In the genomic region with DNA sequence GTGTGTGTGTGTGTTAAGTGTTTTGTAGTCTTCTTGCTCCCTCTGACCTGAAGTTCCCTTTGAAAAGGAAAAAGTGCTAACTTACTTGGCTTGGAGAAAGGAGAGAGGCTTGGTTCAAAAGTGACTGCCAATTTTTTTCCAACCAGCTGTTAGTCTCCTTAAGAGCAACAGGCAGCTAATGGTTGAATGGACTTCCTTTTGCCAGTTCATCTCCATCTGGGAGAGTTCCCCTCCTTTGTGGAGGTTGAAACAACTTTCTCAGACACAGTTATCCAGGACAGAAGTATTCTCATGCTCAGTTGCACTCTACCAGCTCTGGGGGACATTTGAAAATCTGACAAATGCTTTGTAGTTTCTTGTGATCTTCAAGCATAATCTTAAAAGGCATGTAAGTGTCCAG, we compare ENCODE assay signal across 10 cellular contexts. TPM values are rescaled to one million over a fixed set of nuclear protein-coding genes. Genes with fewer than 3 reads are reported as not detected.
DNase-seq lines count a peak whose midpoint lies in the region; ATAC-seq, FAIRE-seq and TF ChIP-seq lines count a peak whose summit lies in the region.
"Had no signal": no experiment of that assay in that cellular context is flagged by ENCODE, and none has a peak within 500 bp of the region (broad histone marks: within the 10 kb centered on the region; RNA-seq: fewer than 3 reads in every experiment).

No MANE protein-coding gene starts in this region.

- SMC1A ChIA-PET in GM12878 (lab: Charles Lee; ENCODE audit: uncharacterized antibody, unreplicated experiment), result interaction anchor here (0.9 to 14.8 kb wide), 6 partner anchors 12 to 75 kb away, joined by 3 to 299 read pairs (median 9); no protein-coding TSS in a partner anchor

- ATAC-seq in CD4-positive, alpha-beta T cell (ENCODE audit: poor library complexity), result no peak
- ATAC-seq in GM12878 (no peak), GM21825 (IDR thresholded peaks at IDR 0.05; ENCODE audit: unreplicated experiment) (no peak), HG03378 (IDR thresholded peaks at IDR 0.05; ENCODE audit: unreplicated experiment) (no peak), GM18909 (IDR thresholded peaks at IDR 0.05; ENCODE audit: poor library complexity, unreplicated experiment) (no peak)
- no peak for ATAC-seq in naive thymus-derived CD4-positive, alpha-beta T cell

- FAIRE-seq in GM12878 (lab: Jason Lieb, UNC), result no peak
- FAIRE-seq: endometrium had no signal

- H3K4me1 ChIP-seq in GM23248 (ENCODE audit: insufficient read depth) (peaks cover 35% of the 10 kb centered on the region), GM12878 (ENCODE audit: control insufficient read depth, insufficient read depth, low read length) (peaks cover 52% of the 10 kb centered on the region)
- peaks cover 33 to 46% of the 10 kb centered on the region in 2 donors for H3K4me1 ChIP-seq in naive thymus-derived CD4-positive, alpha-beta T cell (ENCODE audit: control insufficient read depth in 2 of 2, insufficient read depth in 2 of 2, low read length in 2 of 2)

- intact Hi-C loops in CD4-positive, alpha-beta T cell (cut with DNase I, micrococcal nuclease), result loop anchor here in 1 of 2 experiments (5.0 kb wide), 1 partner anchor 141 kb away; no protein-coding TSS in a partner anchor
- intact Hi-C loops in GM12878 (cut with micrococcal nuclease; ENCODE audit: unreplicated experiment), result loop anchor here (5.0 to 10.0 kb wide), 4 partner anchors 154 to 1094 kb away; a partner anchor contains a TSS
- intact Hi-C loops in naive thymus-derived CD4-positive, alpha-beta T cell (cut with micrococcal nuclease), result loop anchor here (5.0 kb wide), 3 partner anchors 34 to 206 kb away; no protein-coding TSS in a partner anchor

- no peaks in the 10 kb centered on the region for H3K36me3 ChIP-seq in GM23248 (ENCODE audit: low read depth)
- no peaks in the 10 kb centered on the region for H3K36me3 ChIP-seq in GM12878 (ENCODE audit: control insufficient read depth in 2 of 2, insufficient read depth in 2 of 2, low read length in 1 of 2)
- peaks cover 16 to 36% (median 19%) of the 10 kb centered on the region in 3 experiments for H3K36me3 ChIP-seq in naive thymus-derived CD4-positive, alpha-beta T cell (ENCODE audit: control insufficient read depth in 2 of 3, insufficient read depth in 3 of 3, low read length in 3 of 3)

- in situ Hi-C loops in GM23248 (cut with MboI), result no loop called here
- in situ Hi-C loops in GM12878 (cut with MboI), result no loop called here

- H3K27me3 ChIP-seq in CD4-positive, alpha-beta T cell (ENCODE audit: control insufficient read depth, insufficient read depth, low read length), result no peaks in the 10 kb centered on the region
- H3K27me3 ChIP-seq in GM23248 (replicated peaks; ENCODE audit: insufficient read depth) (no peaks in the 10 kb centered on the region), GM12878 (replicated peaks in 1 of 2; ENCODE audit: control insufficient read depth in 2 of 2, insufficient read depth in 2 of 2, low read length in 1 of 2) (no peaks in the 10 kb centered on the region)
- H3K27me3 ChIP-seq in naive thymus-derived CD4-positive, alpha-beta T cell (ENCODE audit: control insufficient read depth in 2 of 2, insufficient read depth in 2 of 2, low read length in 2 of 2), result no peaks in the 10 kb centered on the region

- POLR2A ChIA-PET in CD4-positive, alpha-beta T cell (lab: Charles Lee), result interaction anchor here (0.6 to 19.0 kb wide), 8 partner anchors 12 to 87 kb away, joined by 3 to 1043 read pairs (median 37); no protein-coding TSS in a partner anchor
- POLR2A ChIA-PET in GM12878 (lab: Charles Lee), result interaction anchor here (1.0 to 1.5 kb wide), 4 partner anchors 10 to 22 kb away, joined by 3 to 7 read pairs (median 4); no protein-coding TSS in a partner anchor
- POLR2A ChIA-PET in naive thymus-derived CD4-positive, alpha-beta T cell (lab: Charles Lee), result interaction anchor here (0.8 to 19.0 kb wide), 7 partner anchors 21 to 83 kb away, joined by 3 to 1484 read pairs (median 94); no protein-coding TSS in a partner anchor

- H3K9me3 Mint-ChIP-seq in CD4-positive, alpha-beta T cell, result peaks cover 4% of the 10 kb centered on the region
- H3K9me3 Mint-ChIP-seq in naive thymus-derived CD4-positive, alpha-beta T cell, result peaks cover 0 to 8% (median 0%) of the 10 kb centered on the region in 11 donors

- H2AFZ ChIP-seq in GM23248 (no peak overlapping the region), GM12878 (ENCODE audit: control insufficient read depth, low read depth, low read length) (no peak overlapping the region)

- H3K36me3 Mint-ChIP-seq in CD4-positive, alpha-beta T cell (ENCODE audit: low read depth), result peaks cover 98% of the 10 kb centered on the region
- H3K36me3 Mint-ChIP-seq in naive thymus-derived CD4-positive, alpha-beta T cell, result peaks cover 25 to 79% (median 71%) of the 10 kb centered on the region in 5 donors

- H3K4me3 Mint-ChIP-seq in CD4-positive, alpha-beta T cell, result peak overlapping the region; percentile 97
- peak overlapping the region; percentile 89 to 100 (median 98) for H3K4me3 Mint-ChIP-seq in naive thymus-derived CD4-positive, alpha-beta T cell

- RAD21 ChIA-PET in GM12878 (lab: Charles Lee; ENCODE audit: unreplicated experiment), result interaction anchor here (0.8 to 10.1 kb wide), 7 partner anchors 19 to 86 kb away, joined by 3 to 123 read pairs (median 5); no protein-coding TSS in a partner anchor

- H3K9ac ChIP-seq in GM23248 (no peak overlapping the region), GM12878 (ENCODE audit: control insufficient read depth, insufficient read depth, low read length) (peak overlapping the region; percentile 54)

- peaks cover 59% of the 10 kb centered on the region for H3K4me1 Mint-ChIP-seq in CD4-positive, alpha-beta T cell (ENCODE audit: low read depth)
- H3K4me1 Mint-ChIP-seq in naive thymus-derived CD4-positive, alpha-beta T cell, result peaks cover 40 to 58% (median 52%) of the 10 kb centered on the region in 7 donors

- CTCF ChIA-PET in CD4-positive, alpha-beta T cell (lab: Charles Lee), result interaction anchor here (0.5 to 1.1 kb wide), 4 partner anchors 21 to 86 kb away, joined by 3 to 5 read pairs (median 4); no protein-coding TSS in a partner anchor
- CTCF ChIA-PET in GM12878 (lab: Yijun Ruan, JAX), result interaction anchor here (0.6 to 13.0 kb wide), 8 partner anchors 9 to 156 kb away, joined by 3 to 376 read pairs (median 3); no protein-coding TSS in a partner anchor
- CTCF ChIA-PET in naive thymus-derived CD4-positive, alpha-beta T cell (lab: Charles Lee), result interaction anchor here (0.7 to 11.7 kb wide), 3 partner anchors 20 to 60 kb away, joined by 3 to 293 read pairs (median 6); no protein-coding TSS in a partner anchor

- no peak for DNase-seq in CD4-positive, alpha-beta T cell
- DNase-seq in GM23248 (peak; percentile 18), GM12878 (ENCODE audit: low read depth, low spot score) (no peak), AG08395 (ENCODE audit: low spot score) (no peak)
- DNase-seq in naive thymus-derived CD4-positive, alpha-beta T cell, result no peak
- DNase-seq: NCI-H226 had no signal

- H3K4me3 ChIP-seq in GM23248 (no peak overlapping the region), GM12878 (peak overlapping the region; percentile 74)
- peak overlapping the region; percentile 89 for H3K4me3 ChIP-seq in naive thymus-derived CD4-positive, alpha-beta T cell (ENCODE audit: low read length)

- H3F3A ChIP-seq in GM23248 (ENCODE audit: insufficient read depth), result peaks cover 9% of the 10 kb centered on the region

- no peaks in the 10 kb centered on the region for H3K9me2 ChIP-seq in GM23248 (ENCODE audit: insufficient read depth)

- TF ChIP-seq RAD21 in GM12878 (IDR thresholded peaks at IDR 0.05; ENCODE audit: insufficient read depth, low read depth, low read length), result no peak

- no peaks in the 10 kb centered on the region for H3K9me3 ChIP-seq in CD4-positive, alpha-beta T cell (ENCODE audit: control insufficient read depth, low read length)
- H3K9me3 ChIP-seq in GM23248 (ENCODE audit: low read depth) (no peaks in the 10 kb centered on the region), GM12878 (replicated peaks; ENCODE audit: control insufficient read depth, insufficient read depth, low read length) (no peaks in the 10 kb centered on the region; the same call in 2 of the 3 replicates)
- no peaks in the 10 kb centered on the region for H3K9me3 ChIP-seq in naive thymus-derived CD4-positive, alpha-beta T cell (ENCODE audit: control insufficient read depth in 2 of 3, low read length in 3 of 3)

- no TSS peak for BruUV-seq in GM12878 (replicated peaks; lab: Mats Ljungman, UMichigan)

- H3K79me2 ChIP-seq in GM23248 (ENCODE audit: insufficient read depth) (no peaks in the 10 kb centered on the region), GM12878 (ENCODE audit: control insufficient read depth, insufficient read depth, low read length) (peaks cover 71% of the 10 kb centered on the region)

- TF ChIP-seq EP300 in GM12878 (IDR thresholded peaks at IDR 0.05; ENCODE audit: borderline replicate concordance in 1 of 2, control insufficient read depth in 1 of 2, low read depth in 2 of 2, low read length in 2 of 2), result no peak

- H4K20me1 ChIP-seq in GM23248 (ENCODE audit: insufficient read depth) (no peaks in the 10 kb centered on the region), GM12878 (ENCODE audit: control insufficient read depth, insufficient read depth) (no peaks in the 10 kb centered on the region)

- TF ChIP-seq CTCF in CD4-positive, alpha-beta T cell (IDR thresholded peaks at IDR 0.05), result no peak
- no peak for TF ChIP-seq CTCF in GM12878 (IDR thresholded peaks at IDR 0.05 in 2 of 3, conservative IDR thresholded peaks at IDR 0.05 in 1 of 3; ENCODE audit: control insufficient read depth in 2 of 3, extremely low read depth in 1 of 3, insufficient read depth in 1 of 3, low read depth in 3 of 3, low read length in 3 of 3)

- H3K4me2 ChIP-seq in GM23248 (ENCODE audit: unreplicated experiment) (no peak overlapping the region), GM12878 (ENCODE audit: control insufficient read depth, insufficient read depth) (peak overlapping the region; percentile 90)

- TF ChIP-seq POLR2A in GM12878 (IDR thresholded peaks at IDR 0.05; ENCODE audit: low read depth, low read length), result no peak

- H3K27ac ChIP-seq in CD4-positive, alpha-beta T cell (ENCODE audit: low read depth, low read length), result peak overlapping the region; percentile 89
- H3K27ac ChIP-seq in GM23248, result no peak overlapping the region
- H3K27ac ChIP-seq in GM12878 (ENCODE audit: control insufficient read depth, insufficient read depth), result peak overlapping the region; percentile 75
- H3K27ac ChIP-seq in naive thymus-derived CD4-positive, alpha-beta T cell (ENCODE audit: low read depth, low read length), result peak overlapping the region; percentile 85

- no peaks in the 10 kb centered on the region for H3K27me3 Mint-ChIP-seq in CD4-positive, alpha-beta T cell
- H3K27me3 Mint-ChIP-seq in naive thymus-derived CD4-positive, alpha-beta T cell, result peaks cover 0 to 2% (median 0%) of the 10 kb centered on the region in 5 donors

- peak overlapping the region; percentile 97 for H3K27ac Mint-ChIP-seq in CD4-positive, alpha-beta T cell
- H3K27ac Mint-ChIP-seq in naive thymus-derived CD4-positive, alpha-beta T cell, result peak overlapping the region; percentile 88 to 99 (median 93)

RNA-seq across cellular contexts. Expression of gene RIPOR2, which starts 4.5 kb away (rescaled TPM):
- 100 to 1,000 TPM; 123 to 129 TPM for total RNA-seq in CD4-positive, alpha-beta T cell
- 2.7 and 3.2 TPM in 2 replicates for total RNA-seq in GM23248 (2014; rRNA removed; shearing (Covaris generic))
- polyA plus RNA-seq in GM23248 (2016; fragmentation: Nextera tagmentation; extraction: Ambion mirVana) (3.0 and 3.3 TPM in 2 replicates), GM12878 (2011; rRNA removed) (47.4 and 48.2 TPM in 2 replicates), GM12878 (2014; fragmentation: Illumina TruSeq; extraction: Trizol) (44.9 and 49.9 TPM in 2 replicates), GM12878 (2014; fragmentation: Nextera tagmentation; extraction: Ambion mirVana) (10 to 100 TPM; 22.2 to 23.6 TPM), GM12878 (2014; rRNA removed) (28.9 and 30.8 TPM in 2 replicates), GM12878 (2016; fragmentation: Nextera tagmentation; extraction: Ambion mirVana) (10 to 100 TPM; 25.9 TPM)
- total RNA-seq in GM12878 (2013; cell fraction: nucleolus; rRNA removed), result 176 and 194 TPM in 2 replicates
- total RNA-seq in GM12878 (2014; rRNA removed) (38.6 and 38.9 TPM in 2 replicates), GM12878 (2014; rRNA removed; fragmentation: Illumina TruSeq; extraction: Trizol) (38.7 and 40.5 TPM in 2 replicates), GM12878 (2021) (37.9 and 41.1 TPM in 2 replicates)
- 19.2 TPM for polyA plus RNA-seq in GM12878 (2011; ENCODE audit: low read depth)
- 31.8 and 32.2 TPM in 2 replicates for polyA plus RNA-seq in GM12878 (2011; cell fraction: cytosol; rRNA removed)
- 24.3 and 24.9 TPM in 2 replicates for polyA plus RNA-seq in GM12878 (2011; cell fraction: nucleus; rRNA removed)
- polyA plus RNA-seq in GM12878 (2012), result 21.1 and 21.5 TPM in 2 replicates
- 66.1 and 82.5 TPM in 2 replicates for polyA minus RNA-seq in GM12878 (2011; rRNA and poly(A)+ RNA removed)
- 17.1 and 17.3 TPM in 2 replicates for polyA minus RNA-seq in GM12878 (2011; cell fraction: cytosol; rRNA and poly(A)+ RNA removed)
- 31.1 and 44.0 TPM in 2 replicates for polyA minus RNA-seq in GM12878 (2011; cell fraction: nucleus; rRNA and poly(A)+ RNA removed)
- total RNA-seq in naive thymus-derived CD4-positive, alpha-beta T cell, result 100 to 1,000 TPM; 246 to 576 (median 431) TPM
- polyA plus RNA-seq in naive thymus-derived CD4-positive, alpha-beta T cell, result 100 to 1,000 TPM; 532 to 813 TPM
